8 cellular contexts compared by ENCODE assay signal in the genomic region with DNA sequence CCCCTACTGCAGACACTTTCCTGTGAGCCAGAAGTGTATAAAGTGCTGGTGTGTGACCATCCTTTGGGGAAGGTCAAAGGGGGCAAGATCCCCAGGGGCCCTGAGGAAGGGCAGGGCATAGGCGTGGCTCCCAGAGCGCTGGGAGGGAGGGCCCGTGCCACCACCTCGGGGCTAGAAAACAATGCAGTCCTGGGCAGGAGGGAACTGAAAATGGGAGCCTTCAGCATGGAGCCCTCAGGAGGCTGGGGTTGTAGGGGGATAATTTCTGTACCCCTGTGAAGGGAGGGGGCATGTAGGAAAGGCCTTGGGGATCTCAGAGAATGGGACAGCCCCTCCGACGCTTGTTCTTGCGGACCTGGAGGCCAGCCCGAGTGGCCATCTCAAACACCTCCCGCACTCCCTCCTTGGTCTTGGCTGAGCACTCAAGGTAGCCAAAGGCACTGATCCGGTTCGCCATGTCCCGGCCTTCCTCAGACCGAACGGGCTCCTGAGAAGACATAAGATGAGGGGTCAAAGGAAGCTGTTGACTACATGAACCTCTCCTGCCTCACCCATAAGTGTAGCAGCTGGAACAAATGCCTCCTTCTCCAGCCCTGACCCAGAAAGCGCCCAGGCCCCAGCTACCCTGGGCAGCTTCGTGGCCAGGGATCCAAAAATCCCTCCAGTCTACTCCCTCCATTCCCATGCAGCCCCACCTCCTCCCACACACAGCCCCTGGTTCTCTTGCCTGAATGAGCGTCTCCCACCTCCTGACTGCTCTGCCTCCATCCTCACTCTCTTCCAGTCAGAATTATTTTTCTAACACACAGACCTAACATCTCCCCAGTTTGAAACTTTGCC. TPM values are rescaled to one million over a fixed set of nuclear protein-coding genes. Genes with fewer than 3 reads are reported as not detected.
DNase-seq lines count a peak whose midpoint lies in the region; ATAC-seq, FAIRE-seq and TF ChIP-seq lines count a peak whose summit lies in the region.

No MANE protein-coding gene starts in this region.

- DNase-seq in cardiac muscle cell (ENCODE audit: low read depth in 1 of 2, low spot score in 1 of 2) (no peak), Right ventricle myocardium superior (no peak), chondrocyte (ENCODE audit: low spot score) (no peak), naive B cell (no peak), vagina (ENCODE audit: extremely low spot score in 2 of 2) (peak in 1 of 2 donors; percentile 86), SK-N-DZ (ENCODE audit: low spot score) (no peak), frontal cortex (ENCODE audit: low spot score in 2 of 2) (no peak)

- H3K27ac ChIP-seq in cardiac muscle cell (peak overlapping the region; percentile 91), vagina (peak overlapping the region; percentile 99)

- H3K9me3 ChIP-seq in cardiac muscle cell (ENCODE audit: low read depth): no peaks in the 10 kb centered on the region
- no peaks in the 10 kb centered on the region for H3K9me3 ChIP-seq in vagina

- FAIRE-seq in frontal cortex (lab: Jason Lieb, UNC): no peak

- H3K4me3 ChIP-seq in cardiac muscle cell (no peak overlapping the region), vagina (no peak overlapping the region)

- H3K27ac Mint-ChIP-seq in chondrocyte (ENCODE audit: unreplicated experiment): peak overlapping the region; percentile 96
- peak overlapping the region; percentile 83 to 96 (median 92) for H3K27ac Mint-ChIP-seq in naive B cell

- H3K27me3 Mint-ChIP-seq in chondrocyte (ENCODE audit: low read depth) (no peaks in the 10 kb centered on the region), naive B cell (no peaks in the 10 kb centered on the region)

- H3K9me3 Mint-ChIP-seq in chondrocyte (ENCODE audit: low read depth) (no peaks in the 10 kb centered on the region), naive B cell (no peaks in the 10 kb centered on the region)

- ATAC-seq in Right ventricle myocardium superior (ENCODE audit: poor library complexity) (no peak), naive B cell (ENCODE audit: low read depth in 2 of 2) (peak; percentile 9 to 11), GM18498 (IDR thresholded peaks at IDR 0.05; ENCODE audit: unreplicated experiment) (no peak)

- H3K4me1 Mint-ChIP-seq in chondrocyte (ENCODE audit: low read depth) (peaks cover 71% of the 10 kb centered on the region), naive B cell (peaks cover 56 to 87% (median 71%) of the 10 kb centered on the region in 3 donors)

- no peaks in the 10 kb centered on the region for H3K27me3 ChIP-seq in cardiac muscle cell
- H3K27me3 ChIP-seq in vagina: no peaks in the 10 kb centered on the region

- intact Hi-C loops in Right ventricle myocardium superior (cut with DNase I): no loop called here
- intact Hi-C loops in vagina (cut with DNase I): no loop called here

- TF ChIP-seq POLR2A in vagina (IDR thresholded peaks at IDR 0.05): no peak

- peaks cover 19% of the 10 kb centered on the region for H3K36me3 Mint-ChIP-seq in chondrocyte (ENCODE audit: low read depth)
- no peaks in the 10 kb centered on the region for H3K36me3 Mint-ChIP-seq in naive B cell

- peaks cover 51% of the 10 kb centered on the region for H3K4me1 ChIP-seq in cardiac muscle cell (ENCODE audit: low read depth)
- H3K4me1 ChIP-seq in vagina: peaks cover 82% of the 10 kb centered on the region

- H3K36me3 ChIP-seq in cardiac muscle cell: peaks cover 9% of the 10 kb centered on the region
- peaks cover 0 to 17% of the 10 kb centered on the region in 2 donors for H3K36me3 ChIP-seq in vagina

- no peak for TF ChIP-seq CTCF in cardiac muscle cell (IDR thresholded peaks at IDR 0.05; ENCODE audit: low read depth, low read length)
- TF ChIP-seq CTCF in chondrocyte (IDR thresholded peaks at IDR 0.05): no peak
- no peak for TF ChIP-seq CTCF in vagina (IDR thresholded peaks at IDR 0.05)

- peak overlapping the region; percentile 41 for H3K4me3 Mint-ChIP-seq in chondrocyte (ENCODE audit: unreplicated experiment)
- H3K4me3 Mint-ChIP-seq in naive B cell: peak overlapping the region in 7 of 8 donors; percentile 20 to 89 (median 81)

RNA-seq across cellular contexts. Expression of a gene that starts 5.5 kb away (rescaled TPM):
- total RNA-seq in cardiac muscle cell: 257 and 311 TPM in 2 replicates
- 265 and 358 TPM in 2 replicates for polyA plus RNA-seq in cardiac muscle cell
- 98.2 TPM for total RNA-seq in Right ventricle myocardium superior
- 303 to 446 TPM (median 444 TPM) in 3 replicates for total RNA-seq in chondrocyte
- polyA plus RNA-seq in naive B cell (ENCODE audit: low read depth in 6 of 6): 10 to 100 TPM; 34.7 to 85.7 (median 52.0) TPM
- 251 TPM for total RNA-seq in vagina
- 69.8 and 78.2 TPM in 2 replicates for polyA plus RNA-seq in SK-N-DZ (2014; cell fraction: cytosol; rRNA removed)
- polyA plus RNA-seq in SK-N-DZ (2014; cell fraction: nucleus; rRNA removed): 39.0 and 48.4 TPM in 2 replicates
- total RNA-seq in frontal cortex: 35.1 TPM

RNA-seq across cellular contexts. Expression of a gene that starts 13.7 kb away (rescaled TPM):
- total RNA-seq in cardiac muscle cell (13.2 and 21.9 TPM in 2 replicates), Right ventricle myocardium superior (4.7 TPM), chondrocyte (0.59 to 0.87 TPM (median 0.85 TPM) in 3 replicates), vagina (7.9 TPM), frontal cortex (4.1 TPM)
- polyA plus RNA-seq in cardiac muscle cell (20.1 and 28.6 TPM in 2 replicates), naive B cell (ENCODE audit: low read depth in 6 of 6) (1 to 10 TPM in 5 of 6 donors, under 1 TPM in 1; 0.48 to 3.1 (median 1.5) TPM)
- polyA plus RNA-seq in SK-N-DZ (2014; cell fraction: cytosol; rRNA removed): 16.2 and 19.5 TPM in 2 replicates
- 62.8 and 90.2 TPM in 2 replicates for polyA plus RNA-seq in SK-N-DZ (2014; cell fraction: nucleus; rRNA removed)

RNA-seq across cellular contexts. Expression of a gene that starts 27.0 kb away (rescaled TPM):
- total RNA-seq in cardiac muscle cell (78.2 and 96.2 TPM in 2 replicates), Right ventricle myocardium superior (10.4 TPM), chondrocyte (40.8 to 59.6 TPM (median 45.9 TPM) in 3 replicates), vagina (53.0 TPM), frontal cortex (5.3 TPM)
- polyA plus RNA-seq in cardiac muscle cell (62.0 and 86.0 TPM in 2 replicates), naive B cell (ENCODE audit: low read depth in 6 of 6) (10 to 100 TPM in 3 of 6 donors, 1 to 10 TPM in 3; 3.4 to 10.5 (median 9.8) TPM)
- polyA plus RNA-seq in SK-N-DZ (2014; cell fraction: cytosol; rRNA removed): 12.0 and 22.1 TPM in 2 replicates
- 88.5 and 96.3 TPM in 2 replicates for polyA plus RNA-seq in SK-N-DZ (2014; cell fraction: nucleus; rRNA removed)

Comparison
In these comparisons a context has a peak if more than half of its experiments do, and no peak if none do; other contexts are left out.
1. ATAC-seq: peak in naive B cell (2 of 2); none in Right ventricle myocardium superior (single experiment) and GM18498 (single experiment).